Comparison of ENCODE assay signal across 16 cellular contexts in genomic region chr11:47182380-47182779, GRCh38. TPM values are rescaled to one million over a fixed set of nuclear protein-coding genes. Genes with fewer than 3 reads are reported as not detected.
A peak's percentile ranks its signal among the peaks of the same experiment; 100 is the strongest.
DNase-seq lines count a peak whose midpoint lies in the region; ATAC-seq and TF ChIP-seq lines count a peak whose summit lies in the region.
"Had no signal": no experiment of that assay in that cellular context is flagged by ENCODE, and none has a peak within 500 bp of the region (broad histone marks: within the 10 kb centered on the region; RNA-seq: fewer than 3 reads in every experiment).

No MANE protein-coding gene starts in this region.

- intact Hi-C loops in thyroid gland (cut with DNase I), result loop anchor here (5.0 kb wide), 2 partner anchors 65 to 80 kb away; partner anchors contain the start of gene ACP2

- H3K4me3 ChIP-seq in H7 (ENCODE audit: insufficient read depth, low read depth, low read length) (no peak overlapping the region), osteoblast (ENCODE audit: insufficient read depth, low read length) (no peak overlapping the region), thyroid gland (replicated peaks in 1 of 3) (no peak overlapping the region)
- H3K4me3 ChIP-seq: PC-9 had no signal

- peaks cover 21% of the 10 kb centered on the region for H3K4me1 ChIP-seq in osteoblast (ENCODE audit: insufficient read depth, low read length)
- peaks cover 31 to 33% of the 10 kb centered on the region in 2 donors for H3K4me1 ChIP-seq in thyroid gland

- no peaks in the 10 kb centered on the region for H3K9me3 Mint-ChIP-seq in stimulated activated naive B cell treated with anti-CD40 and anti-IgM and Interleukin-4, amounts not matched to agents 10 μg/mL and 1 μg/mL and 100 μg/mL, for 72 hours
- H3K9me3 Mint-ChIP-seq: CD4-positive, CD25-positive, alpha-beta regulatory T cell had no signal

- no peaks in the 10 kb centered on the region for H3K9me3 ChIP-seq in osteoblast (ENCODE audit: low read depth, low read length)
- H3K9me3 ChIP-seq in thyroid gland, result no peaks in the 10 kb centered on the region

- H3K27ac ChIP-seq in RWPE1 (peak overlapping the region; percentile 98), osteoblast (ENCODE audit: low read depth, low read length) (no peak overlapping the region), thyroid gland (no peak overlapping the region)
- H3K27ac ChIP-seq: PC-9 had no signal

- no peak for TF ChIP-seq POLR2A in thyroid gland (IDR thresholded peaks at IDR 0.05)

- H3K36me3 Mint-ChIP-seq in stimulated activated naive B cell treated with anti-CD40 and anti-IgM and Interleukin-4, amounts not matched to agents 10 μg/mL and 1 μg/mL and 100 μg/mL, for 72 hours, result peaks cover 7 to 8% of the 10 kb centered on the region in 2 donors
- H3K36me3 Mint-ChIP-seq: CD4-positive, CD25-positive, alpha-beta regulatory T cell had no signal

- no peak overlapping the region for H3K4me2 ChIP-seq in osteoblast (ENCODE audit: insufficient read depth, low read length)
- H3K4me2 ChIP-seq: PC-9 had no signal

- peak overlapping the region; percentile 20 for H3K27ac Mint-ChIP-seq in stimulated activated naive B cell treated with anti-CD40 and anti-IgM and Interleukin-4, amounts not matched to agents 10 μg/mL and 1 μg/mL and 100 μg/mL, for 72 hours
- H3K27ac Mint-ChIP-seq: CD4-positive, CD25-positive, alpha-beta regulatory T cell had no signal

- WGBS in thyroid gland, 2 donors, result 96% methylated on average over 17 of the region's 17 CpGs

- ATAC-seq in stimulated activated naive B cell treated with anti-CD40 and anti-IgM and Interleukin-4, amounts not matched to agents 10 μg/mL and 1 μg/mL and 100 μg/mL, for 72 hours (replicated peaks), result no peak

- no peak overlapping the region for H2AFZ ChIP-seq in osteoblast (ENCODE audit: low read length)
- H2AFZ ChIP-seq: PC-9 had no signal

- H4K20me1 ChIP-seq in osteoblast (ENCODE audit: insufficient read depth, low read length), result no peaks in the 10 kb centered on the region

- TF ChIP-seq CTCF in RWPE1 (conservative IDR thresholded peaks at IDR 0.05; ENCODE audit: low read depth) (no peak), osteoblast (IDR thresholded peaks at IDR 0.05; ENCODE audit: extremely low read depth, low read depth, low read length) (no peak), thyroid gland (IDR thresholded peaks at IDR 0.05) (no peak)

- H3K79me2 ChIP-seq in osteoblast (ENCODE audit: insufficient read depth, low read length), result peaks cover 2% of the 10 kb centered on the region

- CTCF ChIA-PET in RWPE1 (lab: Yijun Ruan, JAX), result no interaction called here

- H3K36me3 ChIP-seq in H7 (replicated peaks; ENCODE audit: control insufficient read depth, insufficient read depth, low read length) (peaks cover 14% of the 10 kb centered on the region), osteoblast (ENCODE audit: insufficient read depth, low read length) (no peaks in the 10 kb centered on the region), thyroid gland (peaks cover 0 to 14% of the 10 kb centered on the region in 2 donors)

- POLR2A ChIA-PET in RWPE1 (lab: Yijun Ruan, JAX; ENCODE audit: low non-redundant PET), result interaction anchor here (0.7 to 1.3 kb wide), 3 partner anchors 12 to 62 kb away, joined by 3 to 5 read pairs (median 3); partner anchors contain the start of gene DDB2

- DNase-seq in H7 (peak; percentile 48), RWPE1 (ENCODE audit: low spot score) (no peak), osteoblast (ENCODE audit: insufficient read length, low spot score, missing footprints) (peak; percentile 51), A172 (ENCODE audit: low spot score) (no peak), thyroid gland (no peak)
- no peak for DNase-seq in stimulated activated naive B cell treated with anti-CD40 and anti-IgM and Interleukin-4, amounts not matched to agents 10 μg/mL and 1 μg/mL and 100 μg/mL, for 72 hours
- no peak for DNase-seq in activated naive CD4-positive, alpha-beta T cell treated with Interleukin-2 at 50 U/mL for 16 hours
- DNase-seq: CD4-positive, CD25-positive, alpha-beta regulatory T cell; COR-L47; DMS79 treated with DMSO at 0.1 percent for 48 hours; Kasumi-1; NCI-H1694; NCI-H2081; NCI-H446 treated with DMSO at 0.1 percent for 48 hours; NCI-H526 treated with DMSO at 0.1 percent for 48 hours; PC-9 had no signal

- H3K4me3 Mint-ChIP-seq in stimulated activated naive B cell treated with anti-CD40 and anti-IgM and Interleukin-4, amounts not matched to agents 10 μg/mL and 1 μg/mL and 100 μg/mL, for 72 hours, result no peak overlapping the region
- H3K4me3 Mint-ChIP-seq: CD4-positive, CD25-positive, alpha-beta regulatory T cell had no signal

- H3K27me3 ChIP-seq in H7 (ENCODE audit: control insufficient read depth, insufficient read depth, low read length) (peaks cover 4% of the 10 kb centered on the region; the same call in 1 of the 2 replicates), osteoblast (ENCODE audit: insufficient read depth, low read length) (no peaks in the 10 kb centered on the region), thyroid gland (no peaks in the 10 kb centered on the region)

- H3K4me1 Mint-ChIP-seq in stimulated activated naive B cell treated with anti-CD40 and anti-IgM and Interleukin-4, amounts not matched to agents 10 μg/mL and 1 μg/mL and 100 μg/mL, for 72 hours, result peaks cover 15 to 41% of the 10 kb centered on the region in 2 donors

- peaks cover 11 to 27% of the 10 kb centered on the region in 2 donors for H3K27me3 Mint-ChIP-seq in stimulated activated naive B cell treated with anti-CD40 and anti-IgM and Interleukin-4, amounts not matched to agents 10 μg/mL and 1 μg/mL and 100 μg/mL, for 72 hours

RNA-seq across cellular contexts. Expression of gene PACSIN3, which starts 3.9 kb away (rescaled TPM):
- 67.6 and 76.2 TPM in 2 replicates for total RNA-seq in H7 (2014; rRNA removed; shearing (Covaris generic))
- total RNA-seq in osteoblast (11.2 and 12.7 TPM in 2 replicates), thyroid gland (10 to 100 TPM; 43.6 to 71.6 (median 54.2) TPM)
- total RNA-seq in A172 (2014; rRNA removed; shearing (Covaris generic)), result 28.7 and 32.2 TPM in 2 replicates
- total RNA-seq: CD4-positive, CD25-positive, alpha-beta regulatory T cell had no signal

RNA-seq across cellular contexts. Expression of gene ARFGAP2, which starts 5.7 kb away (rescaled TPM):
- 84.4 and 94.7 TPM in 2 replicates for total RNA-seq in H7 (2014; rRNA removed; shearing (Covaris generic))
- total RNA-seq in osteoblast (104 and 139 TPM in 2 replicates), thyroid gland (100 to 1,000 TPM; 145 to 194 (median 160) TPM)
- total RNA-seq in A172 (2014; rRNA removed; shearing (Covaris generic)), result 106 and 166 TPM in 2 replicates

RNA-seq across cellular contexts. Expression of gene DDB2, which starts 32.4 kb away (rescaled TPM):
- total RNA-seq in H7 (2014; rRNA removed; shearing (Covaris generic)), result 13.9 and 23.7 TPM in 2 replicates
- total RNA-seq in osteoblast (52.5 and 66.6 TPM in 2 replicates), thyroid gland (10 to 100 TPM; 10.6 to 19.3 (median 12.9) TPM)
- 86.1 and 110 TPM in 2 replicates for total RNA-seq in A172 (2014; rRNA removed; shearing (Covaris generic))

Comparison
In these comparisons a context has a peak if more than half of its experiments do, and no peak if none do; other contexts are left out.
1. DNase-seq: peak in H7 (single experiment) and osteoblast (single experiment); none in RWPE1 (single experiment), stimulated activated naive B cell treated with anti-CD40 and anti-IgM and Interleukin-4, amounts not matched to agents 10 μg/mL and 1 μg/mL and 100 μg/mL, for 72 hours (single experiment), A172 (single experiment), activated naive CD4-positive, alpha-beta T cell treated with Interleukin-2 at 50 U/mL for 16 hours (single experiment) and thyroid gland (0 of 2).